ENCODE assay signal across 24 cellular contexts in genomic region chr10:10160821-10161312, GRCh38.
"Had no signal": no experiment of that assay in that cellular context is flagged by ENCODE, and none has a peak within 500 bp of the region (broad histone marks: within the 10 kb centered on the region; RNA-seq: fewer than 3 reads in every experiment).

No MANE protein-coding gene starts in this region.

- DNase-seq: effector memory CD8-positive, alpha-beta T cell; erythroblast; esophagus squamous epithelium; foreskin melanocyte; glutamatergic neuron; hippocampal formation; kidney glomerular epithelial cell; mammary epithelial cell; natural killer cell; occipital lobe; retina; small intestine; stimulated activated CD4-positive, alpha-beta T cell treated with anti-CD3 and anti-CD28 coated beads, Interleukin-12 subunit alpha, Interleukin-12 subunit beta, amount 100 ng/mL, for 4 hours; stimulated activated CD4-positive, alpha-beta T cell treated with anti-CD3 and anti-CD28 coated beads, Interleukin-1b, Interleukin-23, amount 100 ng/mL, for 48 hours; stimulated activated CD4-positive, alpha-beta T cell treated with anti-CD3 and anti-CD28 coated beads, Interleukin-4, amount 100 ng/mL, for 1 hour; stimulated activated CD8-positive, alpha-beta memory T cell treated with anti-CD3 and anti-CD28 coated beads, Interleukin-4, amount 100 ng/mL, for 48 hours; stimulated activated naive CD4-positive, alpha-beta T cell; stimulated activated naive CD8-positive, alpha-beta T cell treated with anti-CD3 and anti-CD28 coated beads, Interleukin-15, amount 100 ng/mL, for 72 hours; thyroid gland; trophoblast cell had no signal

- H3K9me3 ChIP-seq: ovary, right lobe of liver, thyroid gland had no signal

- H3K4me3 ChIP-seq: coronary artery, esophagus squamous epithelium, heart right ventricle, ovary, right lobe of liver, thyroid gland had no signal

- H3K36me3 ChIP-seq: esophagus squamous epithelium, heart right ventricle, ovary, right lobe of liver, thyroid gland had no signal

- H3K4me1 ChIP-seq: esophagus squamous epithelium, heart right ventricle, right lobe of liver, thyroid gland had no signal

- H3K27me3 ChIP-seq: esophagus squamous epithelium, heart right ventricle, ovary, right lobe of liver, thyroid gland had no signal

- H3K27ac ChIP-seq: coronary artery, esophagus squamous epithelium, heart right ventricle, ovary, right lobe of liver, thyroid gland had no signal

- ATAC-seq: effector memory CD8-positive, alpha-beta T cell; natural killer cell; stimulated activated naive CD8-positive, alpha-beta T cell treated with anti-CD3 and anti-CD28 coated beads, Interleukin-15, amount 100 ng/mL, for 72 hours had no signal
